ENCODE assay signal across 2 cellular contexts in genomic region chr5:73393606-73394489, GRCh38.
TF ChIP-seq lines count a peak whose summit lies in the region.

No MANE protein-coding gene starts in this region.

TF ChIP-seq in IMR-90, 13 proteins besides CTCF, POLR2A, EP300 and RAD21:
- TF ChIP-seq NFE2L2 (IDR thresholded peaks at IDR 0.05; ENCODE audit: low read depth, low read length) (no peak), USF2 (IDR thresholded peaks at IDR 0.05; ENCODE audit: low read depth, low read length) (no peak), CEBPB (IDR thresholded peaks at IDR 0.05; ENCODE audit: low read depth, low read length) (0 out of 2 replicates have a peak, but pooled peaks have one; percentile 1)
TF ChIP-seq in IMR-90: peak in this region for 1.

TF ChIP-seq in WTC11, 78 proteins besides CTCF, POLR2A, EP300 and RAD21:
- no peak for TF ChIP-seq ZNF671 (CRISPR knock-in tag; IDR thresholded peaks at IDR 0.05)
- TF ChIP-seq CREM (CRISPR knock-in tag; IDR thresholded peaks at IDR 0.05): no peak
- TF ChIP-seq JAZF1 (CRISPR knock-in tag; IDR thresholded peaks at IDR 0.05): no peak
- no peak for TF ChIP-seq GABPB1 (CRISPR knock-in tag; IDR thresholded peaks at IDR 0.05)
TF ChIP-seq in WTC11: peak in this region for 0.
